8 cellular contexts compared by ENCODE assay signal in genomic region chr9:34125681-34126206, GRCh38. TPM values are rescaled to one million over a fixed set of nuclear protein-coding genes. Genes with fewer than 3 reads are reported as not detected.
DNase-seq lines count a peak whose midpoint lies in the region; ATAC-seq and TF ChIP-seq lines count a peak whose summit lies in the region.

No MANE protein-coding gene starts in this region.

- TF ChIP-seq RAD21 in IMR-90 (IDR thresholded peaks at IDR 0.05; ENCODE audit: low read length), result no peak; the same call in 1 of the 2 replicates

- TF ChIP-seq POLR2A in IMR-90 (IDR thresholded peaks at IDR 0.05; ENCODE audit: low read depth, low read length), result no peak

- dilution Hi-C loops in IMR-90 (cut with HindIII; ENCODE audit: low sequenced_read_pairs, unreplicated experiment), result no loop called here

- H3K4me1 ChIP-seq in IMR-90 (ENCODE audit: control insufficient read depth, insufficient read depth, low read length) (peaks cover 8% of the 10 kb centered on the region), iPS-20b (ENCODE audit: insufficient read depth, low read length) (peaks cover 11% of the 10 kb centered on the region; the same call in 1 of the 2 replicates)

- DNase-seq in EL, result peak; percentile 45
- DNase-seq in IMR-90, result peak; percentile 41
- DNase-seq in stimulated activated CD8-positive, alpha-beta memory T cell treated with anti-CD3 and anti-CD28 coated beads, Interleukin-4, amount 100 ng/mL, for 48 hours, result peak; percentile 31

- H3K14ac ChIP-seq in IMR-90 (replicated peaks; ENCODE audit: low read depth, low read length), result peak overlapping the region; percentile 96

- no TSS peak for BruUV-seq in IMR-90 (replicated peaks; lab: Mats Ljungman, UMichigan)

- peak overlapping the region; percentile 99 for H2AFZ ChIP-seq in IMR-90 (replicated peaks; ENCODE audit: low read length, poor library complexity)

- H2BK120ac ChIP-seq in IMR-90 (ENCODE audit: low read depth, low read length), result no peak overlapping the region; the same call in 1 of the 2 replicates

- peak overlapping the region; percentile 94 for H3K23ac ChIP-seq in IMR-90 (ENCODE audit: low read depth, low read length)

- peak overlapping the region; percentile 92 for H3K56ac ChIP-seq in IMR-90 (ENCODE audit: extremely low read depth, insufficient read depth, low read length)

- H3K18ac ChIP-seq in IMR-90 (ENCODE audit: low read depth, low read length), result no peak overlapping the region

- H3K4ac ChIP-seq in IMR-90 (ENCODE audit: low read depth, low read length), result peak overlapping the region; percentile 93

- H3K4me2 ChIP-seq in IMR-90 (ENCODE audit: low read depth, low read length), result peak overlapping the region; percentile 95

- ATAC-seq in IMR-90 (ENCODE audit: low read depth) (peak; percentile 11), GM21447 (IDR thresholded peaks at IDR 0.05; ENCODE audit: unreplicated experiment) (no peak), GM19397 (IDR thresholded peaks at IDR 0.05; ENCODE audit: unreplicated experiment) (no peak)
- no peak for ATAC-seq in activated CD4-positive, CD25-positive, alpha-beta regulatory T cell treated with anti-CD3 and anti-CD28 coated beads, Interleukin-2, amount 50 U/mL, for 24 hours

- POLR2A ChIA-PET in IMR-90 (lab: Charles Lee; ENCODE audit: unreplicated experiment), result no interaction called here

- intact Hi-C loops in IMR-90 (cut with micrococcal nuclease), result loop anchor here (1.0 to 10.0 kb wide), 4 partner anchors 54 to 254 kb away; partner anchors contain the start of genes KIF24, NUDT2 and UBAP1

- TF ChIP-seq CTCF in IMR-90 (conservative IDR thresholded peaks at IDR 0.05; ENCODE audit: low read depth, low read length), result 0 out of 2 replicates have a peak, but pooled peaks have one; percentile 18

- CTCF ChIA-PET in IMR-90 (lab: Yijun Ruan, JAX), result no interaction called here

- peak overlapping the region; percentile 64 for H3K4me3 ChIP-seq in IMR-90 (ENCODE audit: insufficient read depth, low read depth, low read length)
- H3K4me3 ChIP-seq in iPS-20b (ENCODE audit: low read length), result peak overlapping the region; percentile 100

- H3K27me3 ChIP-seq in IMR-90 (ENCODE audit: control insufficient read depth, insufficient read depth, low read length) (no peaks in the 10 kb centered on the region), iPS-20b (ENCODE audit: insufficient read depth, low read length) (no peaks in the 10 kb centered on the region)

- H4K8ac ChIP-seq in IMR-90 (ENCODE audit: low read depth in 2 of 2, low read length in 2 of 2), result peak overlapping the region; percentile 94 to 97

- peak overlapping the region; percentile 42 for H2BK5ac ChIP-seq in IMR-90 (ENCODE audit: low read depth, low read length, poor library complexity, severe bottlenecking)

- peak overlapping the region; percentile 98 for H2AK9ac ChIP-seq in IMR-90 (replicated peaks; ENCODE audit: low read depth, low read length, poor library complexity)

- peaks cover 12% of the 10 kb centered on the region for H3K9me1 ChIP-seq in IMR-90 (ENCODE audit: insufficient read depth, low read length)

- H3K79me1 ChIP-seq in IMR-90 (ENCODE audit: low read depth in 1 of 2, low read length in 2 of 2), result peaks cover 19 to 48% of the 10 kb centered on the region in 2 experiments

- H3K36me3 ChIP-seq in IMR-90 (ENCODE audit: control insufficient read depth, insufficient read depth, low read length) (peaks cover 4% of the 10 kb centered on the region), iPS-20b (ENCODE audit: insufficient read depth, low read depth, low read length) (peaks cover 31% of the 10 kb centered on the region)

- in situ Hi-C loops in IMR-90 (cut with MboI; ENCODE audit: low sequenced_read_pairs), result loop anchor here (5.0 kb wide), 1 partner anchor 127 kb away; no protein-coding TSS in a partner anchor

- peak overlapping the region; percentile 76 for H4K91ac ChIP-seq in IMR-90 (ENCODE audit: insufficient read depth, low read depth, low read length)

- H3K9ac ChIP-seq in IMR-90 (ENCODE audit: low read depth, low read length), result peak overlapping the region; percentile 90
- peak overlapping the region; percentile 99 for H3K9ac ChIP-seq in iPS-20b (ENCODE audit: low read depth, low read length)

- whole genome bisulfite sequencing in IMR-90 (ENCODE audit: extremely low coverage in 2 of 2, insufficient read length in 1 of 2), 2 experiments, result 2% methylated on average over 13 of the region's 18 CpGs; no CpG with 5 or more reads in 1 of the 2 experiments
- WGBS in adipose tissue, 3 donors, result 1% methylated on average over 18 of the region's 18 CpGs

- peak overlapping the region; percentile 66 for H3K27ac ChIP-seq in IMR-90 (ENCODE audit: insufficient read depth, low read length)
- H3K27ac ChIP-seq in adipose tissue (ENCODE audit: low read depth, low read length), result peak overlapping the region; percentile 38
- H3K27ac ChIP-seq in iPS-20b (ENCODE audit: low read length), result peak overlapping the region; percentile 72

- H2BK20ac ChIP-seq in IMR-90 (ENCODE audit: low read depth, low read length), result no peak overlapping the region

- peak overlapping the region; percentile 93 for H2AK5ac ChIP-seq in IMR-90 (ENCODE audit: low read depth, low read length)

- H2BK15ac ChIP-seq in IMR-90 (ENCODE audit: low read depth, low read length), result no peak overlapping the region

- H4K20me1 ChIP-seq in IMR-90 (ENCODE audit: insufficient read depth, low read length), result peaks cover 11% of the 10 kb centered on the region

- H3K9me3 ChIP-seq in IMR-90 (ENCODE audit: control insufficient read depth, insufficient read depth, low read length) (no peaks in the 10 kb centered on the region), iPS-20b (ENCODE audit: insufficient read depth, low read depth, low read length) (no peaks in the 10 kb centered on the region)

- peak overlapping the region; percentile 13 for H4K5ac ChIP-seq in IMR-90 (ENCODE audit: low read depth, low read length)

TF ChIP-seq in IMR-90, 13 proteins besides CTCF, POLR2A, EP300 and RAD21:
- TF ChIP-seq MXI1 (IDR thresholded peaks at IDR 0.05; ENCODE audit: borderline replicate concordance, low read depth, low read length) (0 out of 2 replicates have a peak, but pooled peaks have one; percentile 35), CHD1 (IDR thresholded peaks at IDR 0.05; ENCODE audit: low read depth, low read length) (no peak)
TF ChIP-seq in IMR-90: peak in this region for 1.

RNA-seq across cellular contexts. Expression of gene DCAF12, which starts 0.8 kb away (rescaled TPM):
- total RNA-seq in IMR-90 (2012; rRNA removed), result 6.9 and 7.2 TPM in 2 replicates
- polyA plus RNA-seq in IMR-90 (2012; rRNA removed) (12.6 and 17.1 TPM in 2 replicates), adipose tissue (10 to 100 TPM; 11.0 to 24.2 (median 16.1) TPM)
- polyA plus RNA-seq in IMR-90 (2012; cell fraction: cytosol; rRNA removed), result 6.1 and 6.5 TPM in 2 replicates
- 5.0 and 11.8 TPM in 2 replicates for polyA plus RNA-seq in IMR-90 (2012; cell fraction: nucleus; rRNA removed; ENCODE audit: low replicate concordance)

RNA-seq across cellular contexts. Expression of gene UBAP1, which starts 53.1 kb away (rescaled TPM):
- total RNA-seq in IMR-90 (2012; rRNA removed), result 28.3 and 30.6 TPM in 2 replicates
- polyA plus RNA-seq in IMR-90 (2012; rRNA removed) (35.4 and 37.0 TPM in 2 replicates), adipose tissue (10 to 100 TPM; 19.9 to 54.4 (median 43.2) TPM)
- 16.1 and 17.7 TPM in 2 replicates for polyA plus RNA-seq in IMR-90 (2012; cell fraction: cytosol; rRNA removed)
- polyA plus RNA-seq in IMR-90 (2012; cell fraction: nucleus; rRNA removed; ENCODE audit: low replicate concordance), result 12.0 and 26.9 TPM in 2 replicates
